Comparison of ENCODE assay signal across 19 cellular contexts in the genomic region with DNA sequence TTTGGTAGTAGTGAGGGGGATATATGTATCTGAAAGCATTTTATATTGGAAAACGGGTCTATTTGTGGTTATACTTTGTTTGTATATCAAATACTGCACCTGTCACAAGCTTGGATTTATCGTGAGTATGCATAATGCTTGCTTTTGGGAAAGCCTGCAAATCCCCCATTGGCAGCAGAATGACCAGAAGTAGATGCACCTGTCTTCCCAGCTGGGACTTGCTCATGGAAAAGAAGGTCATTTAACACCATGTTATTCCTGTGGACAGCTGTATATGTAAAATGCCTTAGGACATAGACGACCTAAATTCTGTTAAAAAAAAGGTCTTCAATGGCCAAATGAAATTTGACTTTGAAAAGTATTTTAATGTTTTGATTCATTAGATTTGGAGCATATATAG.
DNase-seq lines count a peak whose midpoint lies in the region; ATAC-seq and TF ChIP-seq lines count a peak whose summit lies in the region.
"Had no signal": no experiment of that assay in that cellular context is flagged by ENCODE, and none has a peak within 500 bp of the region (broad histone marks: within the 10 kb centered on the region; RNA-seq: fewer than 3 reads in every experiment).

No MANE protein-coding gene starts in this region.

- H3K36me3 ChIP-seq in heart right ventricle, result no peaks in the 10 kb centered on the region

- H3K27ac ChIP-seq in heart right ventricle, result no peak overlapping the region
- H3K27ac ChIP-seq: 22Rv1 had no signal

- no peaks in the 10 kb centered on the region for H3K4me1 ChIP-seq in heart right ventricle

- no peak for TF ChIP-seq CTCF in heart right ventricle (IDR thresholded peaks at IDR 0.05)

- ATAC-seq in heart right ventricle (no peak), HG02588 (IDR thresholded peaks at IDR 0.05; ENCODE audit: unreplicated experiment) (no peak)
- ATAC-seq: HepG2, Panc1, T-cell had no signal

- H3K27me3 ChIP-seq in heart right ventricle, result no peaks in the 10 kb centered on the region

- DNase-seq in DMS 273 (lab: John Stamatoyannopoulos, UW; ENCODE audit: unreplicated experiment), result peak; percentile 30
- no peak for DNase-seq in DMS 273 treated with DMSO at 0.1 percent for 48 hours (lab: John Stamatoyannopoulos, UW)
- DNase-seq in COLO668 (lab: John Stamatoyannopoulos, UW; ENCODE audit: unreplicated experiment), result peak; percentile 58
- DNase-seq in NCI-H524 (lab: John Stamatoyannopoulos, UW), result peak; percentile 53 to 85
- DNase-seq in cerebellar nuclear complex (lab: John Stamatoyannopoulos, UW), result peak; percentile 55 to 76
- DNase-seq in heart right ventricle, result no peak
- no peak for DNase-seq in DMS79 treated with DMSO at 0.1 percent for 48 hours (lab: John Stamatoyannopoulos, UW)
- DNase-seq: Calu3; CD4-positive, CD25-positive, alpha-beta regulatory T cell; GOT3; KG1; NCI-H1694; NCI-H526 treated with DMSO at 0.1 percent for 48 hours; SK-N-SH; T-cell had no signal

- H3K4me3 ChIP-seq in heart right ventricle, result no peak overlapping the region

- no peaks in the 10 kb centered on the region for H3K9me3 ChIP-seq in heart right ventricle
- H3K9me3 ChIP-seq: SK-N-SH had no signal

- intact Hi-C loops in heart right ventricle (cut with DNase I), result no loop called here

- 79 to 87% methylated on average over 3 of the region's 3 CpGs for WGBS in heart right ventricle, 2 donors

Comparison
In these comparisons a context has a peak if more than half of its experiments do, and no peak if none do; other contexts are left out.
1. DNase-seq: peak in DMS 273 (single experiment), COLO668 (single experiment), NCI-H524 (2 of 2) and cerebellar nuclear complex (2 of 2); none in DMS 273 treated with DMSO at 0.1 percent for 48 hours (single experiment), heart right ventricle (0 of 2) and DMS79 treated with DMSO at 0.1 percent for 48 hours (single experiment).